ENCODE assay signal across 25 cellular contexts in genomic region chr7:15905251-15906040, GRCh38.
DNase-seq lines count a peak whose midpoint lies in the region; ATAC-seq and TF ChIP-seq lines count a peak whose summit lies in the region.
"Had no signal": no experiment of that assay in that cellular context is flagged by ENCODE, and none has a peak within 500 bp of the region (broad histone marks: within the 10 kb centered on the region; RNA-seq: fewer than 3 reads in every experiment).

No MANE protein-coding gene starts in this region.

- no peaks in the 10 kb centered on the region for H3K36me3 ChIP-seq in rectal smooth muscle tissue (ENCODE audit: control insufficient read depth, insufficient read depth, low read length)
- H3K36me3 ChIP-seq: MG63 had no signal

- DNase-seq in HEK293T (ENCODE audit: extremely low spot score) (peak; percentile 16), OCI-M1 (lab: John Stamatoyannopoulos, UW) (peak; percentile 2), left kidney (ENCODE audit: low read depth, low spot score) (peak; percentile 75), NCI-H146 treated with DMSO at 0.1 percent for 48 hours (lab: John Stamatoyannopoulos, UW; ENCODE audit: unreplicated experiment) (no peak), epidermal melanocyte (ENCODE audit: insufficient read length, low spot score) (no peak)
- DNase-seq in stimulated activated naive CD8-positive, alpha-beta T cell treated with anti-CD3 and anti-CD28 coated beads, Interleukin-15, Interleukin-2, amounts not matched to agents 100 U/mL and 50 U/mL, for 24 hours: no peak
- DNase-seq: Caco-2; CD8-positive, alpha-beta T cell; Kasumi-1; MG63; NCI-H1105 treated with DMSO at 0.1 percent for 48 hours; NCI-H146; NCI-H2029 treated with DMSO at 0.1 percent for 48 hours; NCI-H446 treated with DMSO at 0.1 percent for 48 hours; NCI-H526; NCI-H82; NK-92 treated with Interleukin-12 subunit alpha and Interleukin-12 subunit beta, amount 100 ng/mL, for 24 hours; SHP77 had no signal

- no peak overlapping the region for H3K4me3 ChIP-seq in rectal smooth muscle tissue (ENCODE audit: low read length)
- H3K4me3 ChIP-seq: MG63 had no signal

- no peaks in the 10 kb centered on the region for H3K27me3 ChIP-seq in rectal smooth muscle tissue (ENCODE audit: control insufficient read depth, insufficient read depth, low read length)
- H3K27me3 ChIP-seq: MG63 had no signal

- ATAC-seq in HG02884 (IDR thresholded peaks at IDR 0.05; ENCODE audit: unreplicated experiment): no peak
- ATAC-seq in stimulated activated naive CD8-positive, alpha-beta T cell treated with anti-CD3 and anti-CD28 coated beads, Interleukin-15, Interleukin-2, amounts not matched to agents 100 U/mL and 50 U/mL, for 24 hours: no peak
- ATAC-seq: CD8-positive, alpha-beta T cell; HCT116; HepG2; Panc1 had no signal

- H3K9ac ChIP-seq in rectal smooth muscle tissue (ENCODE audit: low read length): no peak overlapping the region

- CTCF ChIA-PET in HEK293T (lab: Yijun Ruan, JAX): interaction anchor here (1.1 to 1.5 kb wide), 2 partner anchors 16 to 184 kb away, joined by 3 read pairs; no protein-coding TSS in a partner anchor

- POLR2A ChIA-PET in HEK293T (lab: Yijun Ruan, JAX): no interaction called here

- H3K27ac ChIP-seq in rectal smooth muscle tissue (ENCODE audit: low read depth, low read length): peak overlapping the region; percentile 40
- H3K27ac ChIP-seq: C4-2B, RWPE1 had no signal

- H3K4me1 ChIP-seq in rectal smooth muscle tissue (ENCODE audit: control insufficient read depth, insufficient read depth, low read length): peaks cover 10% of the 10 kb centered on the region
- H3K4me1 ChIP-seq: Caco-2 had no signal

TF ChIP-seq in HEK293T, 16 proteins besides CTCF, POLR2A, EP300 and RAD21:
- TF ChIP-seq ARNT (IDR thresholded peaks at IDR 0.05) (no peak), TARDBP (IDR thresholded peaks at IDR 0.05) (no peak), FOXK2 (IDR thresholded peaks at IDR 0.05) (no peak), BHLHE40 (IDR thresholded peaks at IDR 0.05; ENCODE audit: borderline replicate concordance) (no peak), FOXA1 (IDR thresholded peaks at IDR 0.05) (no peak), SUZ12 (IDR thresholded peaks at IDR 0.05) (no peak), ZNF384 (IDR thresholded peaks at IDR 0.05) (no peak), PKNOX1 (IDR thresholded peaks at IDR 0.05) (no peak), FOXM1 (IDR thresholded peaks at IDR 0.05; ENCODE audit: borderline replicate concordance) (no peak), ELF4 (IDR thresholded peaks at IDR 0.05) (no peak)

Comparison
In these comparisons a context has a peak if more than half of its experiments do, and no peak if none do; other contexts are left out.
1. DNase-seq: peak in HEK293T (single experiment), OCI-M1 (single experiment) and left kidney (single experiment); none in NCI-H146 treated with DMSO at 0.1 percent for 48 hours (single experiment), epidermal melanocyte (single experiment) and stimulated activated naive CD8-positive, alpha-beta T cell treated with anti-CD3 and anti-CD28 coated beads, Interleukin-15, Interleukin-2, amounts not matched to agents 100 U/mL and 50 U/mL, for 24 hours (single experiment).